ENCODE assay signal across 23 cellular contexts in the genomic region with DNA sequence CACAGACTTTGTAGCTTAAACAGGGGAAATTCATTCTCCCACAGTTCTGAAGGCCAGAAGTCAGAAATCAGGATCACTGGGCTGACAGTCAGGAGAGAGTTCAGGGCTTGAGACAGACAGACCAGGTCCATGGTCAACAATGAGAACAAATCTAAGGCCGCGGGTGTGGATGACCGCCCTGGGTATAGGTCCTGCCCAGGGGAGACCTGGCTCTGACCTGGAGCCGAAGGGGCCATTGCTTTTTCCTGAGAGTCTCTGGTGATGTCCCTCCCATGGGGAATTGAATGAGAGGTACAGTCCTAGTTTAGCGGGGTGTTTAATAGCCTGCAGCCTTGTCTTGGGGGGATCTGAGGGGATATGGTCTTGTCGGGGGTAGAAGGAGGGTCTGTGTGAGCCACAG. TPM values are rescaled to one million over a fixed set of nuclear protein-coding genes. Genes with fewer than 3 reads are reported as not detected.
DNase-seq lines count a peak whose midpoint lies in the region; ATAC-seq and TF ChIP-seq lines count a peak whose summit lies in the region.
"Had no signal": no experiment of that assay in that cellular context is flagged by ENCODE, and none has a peak within 500 bp of the region (broad histone marks: within the 10 kb centered on the region; RNA-seq: fewer than 3 reads in every experiment).

No MANE protein-coding gene starts in this region.

- CTCF ChIA-PET in activated naive CD4-positive, alpha-beta T cell treated with anti-CD3 and anti-CD28 coated beads, Interleukin-2, amount 10 ng/mL, durations not matched to agents 7 days and 5 days (lab: Charles Lee), result no interaction called here
- CTCF ChIA-PET in Panc1 (lab: Charles Lee), result interaction anchor here (0.5 to 2.0 kb wide), 3 partner anchors 10 to 437 kb away, joined by 3 to 10 read pairs (median 7); no protein-coding TSS in a partner anchor

- H3K36me3 Mint-ChIP-seq in activated naive CD4-positive, alpha-beta T cell treated with anti-CD3 and anti-CD28 coated beads, Interleukin-2, amount 10 ng/mL, durations not matched to agents 7 days and 5 days, result no peaks in the 10 kb centered on the region
- H3K36me3 Mint-ChIP-seq: CD14-positive monocyte had no signal

- H3K9me3 ChIP-seq in Panc1 (ENCODE audit: control insufficient read depth, insufficient read depth, low read depth, low read length), result no peaks in the 10 kb centered on the region
- H3K9me3 ChIP-seq: BE2C, BLaER1 had no signal

- no peaks in the 10 kb centered on the region for H3K4me1 ChIP-seq in Panc1 (ENCODE audit: control insufficient read depth, insufficient read depth, low read length)
- H3K4me1 ChIP-seq: BE2C, BLaER1 had no signal

- no peak for DNase-seq in activated naive CD4-positive, alpha-beta T cell treated with anti-CD3 and anti-CD28 coated beads, Interleukin-2, amount 10 ng/mL, durations not matched to agents 7 days and 5 days
- no peak for DNase-seq in activated naive CD4-positive, alpha-beta T cell (lab: John Stamatoyannopoulos, UW)
- peak; percentile 26 for DNase-seq in H7
- no peak for DNase-seq in Panc1 (ENCODE audit: low read depth, low spot score)
- no peak for DNase-seq in head of caudate nucleus
- DNase-seq in NCI-H187 (lab: John Stamatoyannopoulos, UW), result no peak
- DNase-seq: 8988T; ACHN; BE2C; C1 segment of cervical spinal cord; CD4-positive, alpha-beta memory T cell; CD4-positive, CD25-positive, alpha-beta regulatory T cell; CD8-positive, alpha-beta memory T cell; COR-L47; DMS 273 treated with DMSO at 0.1 percent for 48 hours; DMS153; DMS79; DND-41; EL; GDM1 had no signal

- H3K27me3 Mint-ChIP-seq in activated naive CD4-positive, alpha-beta T cell treated with anti-CD3 and anti-CD28 coated beads, Interleukin-2, amount 10 ng/mL, durations not matched to agents 7 days and 5 days, result no peaks in the 10 kb centered on the region
- H3K27me3 Mint-ChIP-seq: CD4-positive, alpha-beta memory T cell; CD4-positive, CD25-positive, alpha-beta regulatory T cell; CD8-positive, alpha-beta memory T cell had no signal

- H3K27me3 ChIP-seq in H7 (ENCODE audit: control insufficient read depth, insufficient read depth, low read length) (no peaks in the 10 kb centered on the region), Panc1 (ENCODE audit: control insufficient read depth, insufficient read depth, low read length) (0 out of 2 replicates have a peak, but pooled peaks cover 3% of the 10 kb centered on the region)
- H3K27me3 ChIP-seq: BE2C, BLaER1 had no signal

- BruUV-seq in Panc1 (replicated peaks; lab: Mats Ljungman, UMichigan), result no TSS peak

- in situ Hi-C loops in Panc1 (cut with HindIII; ENCODE audit: low pct_unique_long_range_greater_than_20kb, low sequenced_read_pairs), result no loop called here

- H3K4me1 Mint-ChIP-seq in activated naive CD4-positive, alpha-beta T cell treated with anti-CD3 and anti-CD28 coated beads, Interleukin-2, amount 10 ng/mL, durations not matched to agents 7 days and 5 days, result no peaks in the 10 kb centered on the region
- H3K4me1 Mint-ChIP-seq: CD14-positive monocyte; CD4-positive, alpha-beta memory T cell; CD4-positive, CD25-positive, alpha-beta regulatory T cell; CD8-positive, alpha-beta memory T cell had no signal

- H3K9me3 Mint-ChIP-seq in activated naive CD4-positive, alpha-beta T cell treated with anti-CD3 and anti-CD28 coated beads, Interleukin-2, amount 10 ng/mL, durations not matched to agents 7 days and 5 days, result no peaks in the 10 kb centered on the region
- H3K9me3 Mint-ChIP-seq: CD4-positive, alpha-beta memory T cell; CD4-positive, CD25-positive, alpha-beta regulatory T cell; CD8-positive, alpha-beta memory T cell had no signal

- POLR2A ChIA-PET in Panc1 (lab: Charles Lee), result interaction anchor here (1.0 kb wide), 1 partner anchor 25 kb away, joined by 5 read pairs; the partner anchor contains the start of gene FBL

- H3K27ac Mint-ChIP-seq in activated naive CD4-positive, alpha-beta T cell treated with anti-CD3 and anti-CD28 coated beads, Interleukin-2, amount 10 ng/mL, durations not matched to agents 7 days and 5 days, result peak overlapping the region; percentile 30
- H3K27ac Mint-ChIP-seq: CD14-positive monocyte; CD4-positive, CD25-positive, alpha-beta regulatory T cell had no signal

- no peak overlapping the region for H3K4me3 Mint-ChIP-seq in activated naive CD4-positive, alpha-beta T cell treated with anti-CD3 and anti-CD28 coated beads, Interleukin-2, amount 10 ng/mL, durations not matched to agents 7 days and 5 days
- H3K4me3 Mint-ChIP-seq: CD14-positive monocyte; CD4-positive, alpha-beta memory T cell; CD4-positive, CD25-positive, alpha-beta regulatory T cell; CD8-positive, alpha-beta memory T cell had no signal

- no peaks in the 10 kb centered on the region for H3K36me3 ChIP-seq in H7 (replicated peaks; ENCODE audit: control insufficient read depth, insufficient read depth, low read length)
- H3K36me3 ChIP-seq in Panc1 (ENCODE audit: control insufficient read depth, insufficient read depth, low read length), result no peaks in the 10 kb centered on the region
- H3K36me3 ChIP-seq: BE2C, BLaER1 had no signal

- ATAC-seq in Panc1, result peak; percentile 3; the same call in 1 of the 2 replicates
- ATAC-seq: GM12878 had no signal

- TF ChIP-seq CTCF in Panc1 (IDR thresholded peaks at IDR 0.05), result no peak

- H3K4me3 ChIP-seq in H7 (ENCODE audit: insufficient read depth, low read depth, low read length) (no peak overlapping the region), Panc1 (ENCODE audit: low read depth in 2 of 2, low read length in 2 of 2) (no peak overlapping the region)
- H3K4me3 ChIP-seq: BLaER1, GM12878 had no signal

- intact Hi-C loops in Panc1 (cut with micrococcal nuclease; ENCODE audit: unreplicated experiment), result no loop called here
- intact Hi-C loops in head of caudate nucleus (cut with DNase I), result no loop called here

- no peak overlapping the region for H3K27ac ChIP-seq in Panc1 (ENCODE audit: low read length)
- H3K27ac ChIP-seq: BLaER1 had no signal

RNA-seq across cellular contexts. Expression of gene FBL, which starts 25.2 kb away (rescaled TPM):
- total RNA-seq in H7 (2014; rRNA removed; shearing (Covaris generic)), result 376 and 414 TPM in 2 replicates
- total RNA-seq in Panc1 (2021; ENCODE audit: unreplicated experiment), result 4,927 TPM
- 6,160 TPM for polyA plus RNA-seq in Panc1 (2012; ENCODE audit: insufficient read length)

RNA-seq across cellular contexts. Expression of gene DYRK1B, which starts 37.4 kb away (rescaled TPM):
- total RNA-seq in H7 (2014; rRNA removed; shearing (Covaris generic)), result 5.4 and 6.9 TPM in 2 replicates
- total RNA-seq in Panc1 (2021; ENCODE audit: unreplicated experiment), result 322 TPM
- 462 TPM for polyA plus RNA-seq in Panc1 (2012; ENCODE audit: insufficient read length)

Comparison
In these comparisons a context has a peak if more than half of its experiments do, and no peak if none do; other contexts are left out.
1. RNA of gene FBL, which starts 25.2 kb away (total RNA-seq): 4,927 TPM in Panc1 (single experiment); 376 to 414 TPM in H7; every median in the first group is over 10 times any median in the second.
2. RNA of gene DYRK1B, which starts 37.4 kb away (total RNA-seq): 322 TPM in Panc1 (single experiment); 5.4 to 6.9 TPM in H7; every median in the first group is over 10 times any median in the second.